8 cellular contexts compared by ENCODE assay signal in the genomic region with DNA sequence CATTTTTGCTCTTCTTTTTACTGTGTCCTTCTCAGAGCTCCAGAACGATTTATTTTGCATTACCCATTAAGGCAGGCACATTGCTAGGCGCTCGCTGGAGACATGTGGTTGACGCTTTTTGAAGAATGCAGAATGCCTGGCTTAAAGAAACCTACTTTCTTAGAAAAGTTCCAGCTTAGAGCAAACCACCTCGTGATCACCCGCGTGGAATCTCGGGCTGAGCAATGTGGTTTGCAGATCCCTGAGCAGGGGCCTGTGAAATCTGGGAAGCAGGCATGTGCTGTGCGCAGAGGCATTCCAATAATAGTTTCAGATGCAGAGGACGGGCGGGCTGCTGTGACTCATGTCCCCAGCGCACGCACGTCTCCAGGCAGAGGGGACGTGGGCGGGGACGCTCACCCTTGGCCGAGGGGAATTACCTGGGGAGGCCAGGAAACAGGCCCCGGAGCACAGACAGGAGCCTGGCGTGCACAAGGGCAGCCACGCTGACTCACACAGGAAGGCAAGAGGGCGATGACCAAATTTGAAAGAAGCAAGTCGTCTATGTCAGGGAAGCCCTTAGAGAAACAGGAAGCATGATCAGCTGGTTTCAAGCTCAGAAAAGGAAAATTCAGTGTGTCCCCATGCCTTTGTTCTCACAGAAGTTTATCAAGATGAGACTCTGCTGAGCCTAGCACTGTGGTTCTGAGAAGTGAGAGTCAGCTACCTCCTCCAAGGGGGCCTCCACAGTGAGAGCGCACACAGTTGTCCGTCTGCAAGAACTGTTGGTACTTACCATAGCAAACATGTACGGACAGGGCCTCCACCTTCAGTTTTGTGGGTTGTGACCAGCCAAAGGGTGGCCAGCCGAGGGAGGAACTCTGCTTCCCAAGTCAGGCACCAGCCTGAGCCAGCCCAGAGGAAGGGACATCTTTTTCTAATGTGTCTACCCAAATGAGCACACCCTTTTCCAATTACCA.
A peak's percentile ranks its signal among the peaks of the same experiment; 100 is the strongest.
DNase-seq lines count a peak whose midpoint lies in the region; ATAC-seq and TF ChIP-seq lines count a peak whose summit lies in the region.

No MANE protein-coding gene starts in this region.

- no peaks in the 10 kb centered on the region for H3K9me3 Mint-ChIP-seq in immature natural killer cell

- peak overlapping the region; percentile 82 to 96 (median 92) for H3K27ac Mint-ChIP-seq in immature natural killer cell

- no peak for TF ChIP-seq CTCF in astrocyte of the cerebellum (IDR thresholded peaks at IDR 0.05; ENCODE audit: low read depth, low read length, missing control alignments)

- peak; percentile 97 for DNase-seq in AG20443 (ENCODE audit: low spot score)
- peak; percentile 91 for DNase-seq in T1000 (lab: John Stamatoyannopoulos, UW)
- peak; percentile 76 for DNase-seq in astrocyte of the cerebellum (ENCODE audit: low read depth)
- DNase-seq in immature natural killer cell, result peak; percentile 70 to 77 (median 76)
- peak; percentile 89 to 92 for DNase-seq in stimulated activated CD4-positive, alpha-beta T cell treated with anti-CD3 and anti-CD28 coated beads, Interleukin-12 subunit alpha, Interleukin-12 subunit beta, amount 100 ng/mL, for 24 hours (ENCODE audit: low read depth in 2 of 2)
- no peak for DNase-seq in NCI-H524 (lab: John Stamatoyannopoulos, UW)

- H3K36me3 Mint-ChIP-seq in immature natural killer cell, result no peaks in the 10 kb centered on the region

- in situ Hi-C loops in astrocyte of the cerebellum (cut with HindIII; ENCODE audit: low sequenced_read_pairs), result no loop called here

- H3K4me3 ChIP-seq in astrocyte of the cerebellum (ENCODE audit: low read depth, low read length), result no peak overlapping the region

- peak; percentile 98 for ATAC-seq in GM19452 (IDR thresholded peaks at IDR 0.05; ENCODE audit: unreplicated experiment)
- peak; percentile 96 for ATAC-seq in HG03521 (IDR thresholded peaks at IDR 0.05; ENCODE audit: unreplicated experiment)

- H3K27me3 Mint-ChIP-seq in immature natural killer cell (ENCODE audit: low read depth in 3 of 3), result peaks cover 0 to 5% (median 0%) of the 10 kb centered on the region in 3 donors

- H3K4me3 Mint-ChIP-seq in immature natural killer cell, result peak overlapping the region; percentile 68 to 90 (median 80)

- H3K4me1 Mint-ChIP-seq in immature natural killer cell, result peaks cover 37 to 53% of the 10 kb centered on the region in 2 donors

Comparison
In these comparisons a context has a peak if more than half of its experiments do, and no peak if none do; other contexts are left out.
1. DNase-seq: peak in AG20443 (single experiment), T1000 (single experiment), astrocyte of the cerebellum (single experiment), immature natural killer cell (3 of 3) and stimulated activated CD4-positive, alpha-beta T cell treated with anti-CD3 and anti-CD28 coated beads, Interleukin-12 subunit alpha, Interleukin-12 subunit beta, amount 100 ng/mL, for 24 hours (2 of 2); none in NCI-H524 (0 of 2).